In genomic region chr7:74002474-74003017, GRCh38 we compare ENCODE assay signal across 1 cellular context.
TF ChIP-seq lines count a peak whose summit lies in the region.

No MANE protein-coding gene starts in this region.

TF ChIP-seq in GM12878, 131 proteins besides CTCF, POLR2A, EP300 and RAD21 (continued from another document):
- TF ChIP-seq ZNF592 (IDR thresholded peaks at IDR 0.05) (no peak), RFX5 (IDR thresholded peaks at IDR 0.05; ENCODE audit: low read depth, low read length) (no peak), CREM (IDR thresholded peaks at IDR 0.05; ENCODE audit: low read depth) (no peak), ZBTB33 (IDR thresholded peaks at IDR 0.05) (no peak), E2F4 (IDR thresholded peaks at IDR 0.05; ENCODE audit: low read depth, low read length) (no peak), SIX5 (IDR thresholded peaks at IDR 0.05; ENCODE audit: low read depth, low read length, severe bottlenecking) (no peak), CEBPB (IDR thresholded peaks at IDR 0.05; ENCODE audit: borderline replicate concordance in 1 of 2, low read depth in 2 of 2, low read length in 2 of 2) (no peak), MTA3 (IDR thresholded peaks at IDR 0.05; ENCODE audit: borderline replicate concordance, low read length) (no peak), SKIL (IDR thresholded peaks at IDR 0.05; ENCODE audit: low read depth, poor library complexity, severe bottlenecking) (no peak), FOXK2 (IDR thresholded peaks at IDR 0.05) (no peak), SMAD1 (IDR thresholded peaks at IDR 0.05; ENCODE audit: low read depth, partially characterized antibody) (no peak), ZNF622 (IDR thresholded peaks at IDR 0.05) (no peak), GATAD2B (conservative IDR thresholded peaks at IDR 0.05; ENCODE audit: low read depth) (no peak), KDM1A (IDR thresholded peaks at IDR 0.05; ENCODE audit: borderline replicate concordance) (no peak), RUNX3 (IDR thresholded peaks at IDR 0.05; ENCODE audit: low read length) (no peak)
